In genomic region chr22:19942071-19942885, GRCh38 we compare ENCODE assay signal across 8 cellular contexts. TPM values are rescaled to one million over a fixed set of nuclear protein-coding genes. Genes with fewer than 3 reads are reported as not detected.
DNase-seq lines count a peak whose midpoint lies in the region; ATAC-seq and TF ChIP-seq lines count a peak whose summit lies in the region.

No MANE protein-coding gene starts in this region.

- H3K4me3 ChIP-seq in epithelial cell of esophagus (ENCODE audit: low read length) (peak overlapping the region; percentile 80), mucosa of descending colon (peak overlapping the region; percentile 64), upper lobe of right lung (peak overlapping the region; percentile 88)

- peaks cover 29% of the 10 kb centered on the region for H3K4me1 Mint-ChIP-seq in T-helper 2 cell treated with Interferon-gamma antibody and Interleukin-4, amounts not matched to agents 5 μg/mL and 100 μg/mL, for 36 hours (ENCODE audit: low read depth)

- peaks cover 7% of the 10 kb centered on the region for H3K36me3 Mint-ChIP-seq in T-helper 2 cell treated with Interferon-gamma antibody and Interleukin-4, amounts not matched to agents 5 μg/mL and 100 μg/mL, for 36 hours (ENCODE audit: low read depth)

- no peaks in the 10 kb centered on the region for H3K9me3 Mint-ChIP-seq in T-helper 2 cell treated with Interferon-gamma antibody and Interleukin-4, amounts not matched to agents 5 μg/mL and 100 μg/mL, for 36 hours

- peak overlapping the region; percentile 93 for H3K27ac Mint-ChIP-seq in T-helper 2 cell treated with Interferon-gamma antibody and Interleukin-4, amounts not matched to agents 5 μg/mL and 100 μg/mL, for 36 hours

- H3K27me3 Mint-ChIP-seq in T-helper 2 cell treated with Interferon-gamma antibody and Interleukin-4, amounts not matched to agents 5 μg/mL and 100 μg/mL, for 36 hours (ENCODE audit: low read depth) = no peaks in the 10 kb centered on the region

- intact Hi-C loops in mucosa of descending colon (cut with DNase I, micrococcal nuclease) (no loop called here), upper lobe of right lung (cut with DNase I) (no loop called here)

- H3K4me3 Mint-ChIP-seq in T-helper 2 cell treated with Interferon-gamma antibody and Interleukin-4, amounts not matched to agents 5 μg/mL and 100 μg/mL, for 36 hours = peak overlapping the region; percentile 94

- no peak for TF ChIP-seq CTCF in epithelial cell of esophagus (IDR thresholded peaks at IDR 0.05; ENCODE audit: insufficient read depth, low read depth, low read length, missing control alignments)
- TF ChIP-seq CTCF in mucosa of descending colon (IDR thresholded peaks at IDR 0.05) = no peak
- TF ChIP-seq CTCF in upper lobe of right lung (IDR thresholded peaks at IDR 0.05) = no peak

- peak; percentile 31 for ATAC-seq in HG02588 (IDR thresholded peaks at IDR 0.05; ENCODE audit: unreplicated experiment)
- ATAC-seq in mucosa of descending colon = peak; percentile 40
- ATAC-seq in upper lobe of right lung = peak; percentile 59
- ATAC-seq in GM18858 (IDR thresholded peaks at IDR 0.05; ENCODE audit: unreplicated experiment) = no peak
- no peak for ATAC-seq in HG02981 (IDR thresholded peaks at IDR 0.05; ENCODE audit: unreplicated experiment)

- H3K4me1 ChIP-seq in mucosa of descending colon (ENCODE audit: low read depth) (peaks cover 20% of the 10 kb centered on the region), upper lobe of right lung (peaks cover 48% of the 10 kb centered on the region)

- H3K27me3 ChIP-seq in upper lobe of right lung = no peaks in the 10 kb centered on the region

- DNase-seq in COLO668 (lab: John Stamatoyannopoulos, UW; ENCODE audit: unreplicated experiment) (peak; percentile 19), epithelial cell of esophagus (ENCODE audit: low read depth) (no peak), mucosa of descending colon (peak in 2 of 3 donors; percentile 47 to 56), upper lobe of right lung (peak; percentile 69)
- no peak for DNase-seq in T-helper 2 cell treated with Interferon-gamma antibody and Interleukin-4, amounts not matched to agents 5 μg/mL and 100 μg/mL, for 36 hours (ENCODE audit: low spot score)

- H3K9me3 ChIP-seq in mucosa of descending colon (no peaks in the 10 kb centered on the region), upper lobe of right lung (no peaks in the 10 kb centered on the region)

- peak overlapping the region; percentile 96 for H3K27ac ChIP-seq in upper lobe of right lung

- H3K36me3 ChIP-seq in mucosa of descending colon (ENCODE audit: low read depth) (no peaks in the 10 kb centered on the region), upper lobe of right lung (no peaks in the 10 kb centered on the region)

RNA-seq across cellular contexts. Expression of gene TXNRD2, which starts 0.7 kb away (rescaled TPM):
- total RNA-seq in mucosa of descending colon (10 to 100 TPM; 20.9 to 23.6 (median 22.6) TPM), upper lobe of right lung (40.7 TPM)

RNA-seq across cellular contexts. Expression of gene COMT, which starts 0.7 kb away (rescaled TPM):
- total RNA-seq in mucosa of descending colon = 10 to 100 TPM; 61.2 to 88.7 (median 70.7) TPM
- total RNA-seq in upper lobe of right lung = 175 TPM

Comparison
In these comparisons a context has a peak if more than half of its experiments do, and no peak if none do; other contexts are left out.
1. DNase-seq: peak in COLO668 (single experiment), mucosa of descending colon (2 of 3) and upper lobe of right lung (single experiment); none in T-helper 2 cell treated with Interferon-gamma antibody and Interleukin-4, amounts not matched to agents 5 μg/mL and 100 μg/mL, for 36 hours (single experiment) and epithelial cell of esophagus (single experiment).
2. ATAC-seq: peak in HG02588 (single experiment), mucosa of descending colon (single experiment) and upper lobe of right lung (single experiment); none in GM18858 (single experiment) and HG02981 (single experiment).
3. Peak in every context shown above with its lines, with median percentiles within 50 percentile points of each other: H3K4me3 ChIP-seq.